In the genomic region with DNA sequence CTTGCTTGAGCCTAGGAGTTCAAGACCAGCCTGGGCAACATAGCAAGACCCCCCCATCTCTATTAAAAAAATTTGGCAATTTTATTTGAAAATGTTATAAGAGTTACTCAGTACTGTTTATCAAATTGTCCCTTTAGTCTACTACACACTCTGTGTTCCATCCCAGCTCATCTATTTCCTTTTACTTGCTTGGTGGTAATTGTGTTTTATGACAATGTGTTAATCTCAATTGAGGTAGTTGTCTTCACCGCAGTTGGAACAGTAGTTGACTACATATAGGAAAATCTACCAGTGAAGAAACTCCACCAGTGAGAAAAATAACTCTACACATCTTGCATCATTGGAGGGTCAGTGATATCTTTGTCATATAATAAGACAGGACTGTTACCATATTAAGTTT, we compare ENCODE assay signal across 23 cellular contexts. TPM values are rescaled to one million over a fixed set of nuclear protein-coding genes. Genes with fewer than 3 reads are reported as not detected.
A peak's percentile ranks its signal among the peaks of the same experiment; 100 is the strongest.
DNase-seq lines count a peak whose midpoint lies in the region; ATAC-seq lines count a peak whose summit lies in the region.
"Had no signal": no experiment of that assay in that cellular context is flagged by ENCODE, and none has a peak within 500 bp of the region (broad histone marks: within the 10 kb centered on the region; RNA-seq: fewer than 3 reads in every experiment).

No MANE protein-coding gene starts in this region.

- intact Hi-C loops in activated CD4-positive, alpha-beta memory T cell treated with anti-CD3 and anti-CD28 coated beads for 36 hours (cut with micrococcal nuclease), result loop anchor here (10.0 kb wide), 1 partner anchor 1255 kb away; no protein-coding TSS in a partner anchor
- intact Hi-C loops in activated T-helper 1 cell treated with anti-CD3 and anti-CD28 coated beads, Interleukin-12 subunit alpha, Interleukin-12 subunit beta, Interleukin-2, Interleukin-4 antibody, amounts not matched to agents 30 ng/mL and 10 ng/mL and 1 ng/mL, durations not matched to agents 14 hours and 24 hours and 36 hours (cut with micrococcal nuclease), result loop anchor here (5.0 kb wide), 1 partner anchor 33 kb away; no protein-coding TSS in a partner anchor
- intact Hi-C loops in naive thymus-derived CD4-positive, alpha-beta T cell (cut with micrococcal nuclease), result loop anchor here in 1 of 2 donors (5.0 to 10.0 kb wide), 2 partner anchors 95 to 822 kb away; partner anchors contain the start of gene TP53RK

- no peaks in the 10 kb centered on the region for H3K27me3 Mint-ChIP-seq in activated CD4-positive, alpha-beta memory T cell treated with anti-CD3 and anti-CD28 coated beads for 36 hours
- no peaks in the 10 kb centered on the region for H3K27me3 Mint-ChIP-seq in activated CD4-positive, alpha-beta memory T cell treated with anti-CD3 and anti-CD28 coated beads, Interleukin-2, amount 10 ng/mL, durations not matched to agents 7 days and 5 days
- no peaks in the 10 kb centered on the region for H3K27me3 Mint-ChIP-seq in CD8-positive, alpha-beta memory T cell
- H3K27me3 Mint-ChIP-seq in activated T-helper 1 cell treated with anti-CD3 and anti-CD28 coated beads, Interleukin-12 subunit alpha, Interleukin-12 subunit beta, Interleukin-2, Interleukin-4 antibody, amounts not matched to agents 30 ng/mL and 10 ng/mL and 1 ng/mL, durations not matched to agents 14 hours and 24 hours and 36 hours (ENCODE audit: insufficient read depth), result no peaks in the 10 kb centered on the region
- H3K27me3 Mint-ChIP-seq in naive thymus-derived CD4-positive, alpha-beta T cell, result no peaks in the 10 kb centered on the region

- no peak overlapping the region for H3K4me3 ChIP-seq in CD8-positive, alpha-beta memory T cell (ENCODE audit: low read length)
- H3K4me3 ChIP-seq in naive thymus-derived CD4-positive, alpha-beta T cell (ENCODE audit: low read length), result no peak overlapping the region
- H3K4me3 ChIP-seq: A549, BLaER1, body of pancreas, MG63, sigmoid colon, suprapubic skin had no signal

- H3K27ac ChIP-seq in CD8-positive, alpha-beta memory T cell (ENCODE audit: low read depth, low read length), result no peak overlapping the region
- H3K27ac ChIP-seq in naive thymus-derived CD4-positive, alpha-beta T cell (ENCODE audit: low read depth, low read length), result no peak overlapping the region
- H3K27ac ChIP-seq: BLaER1, body of pancreas, foreskin keratinocyte, sigmoid colon, suprapubic skin had no signal

- no peaks in the 10 kb centered on the region for H3K9me3 Mint-ChIP-seq in activated CD4-positive, alpha-beta memory T cell treated with anti-CD3 and anti-CD28 coated beads for 36 hours
- H3K9me3 Mint-ChIP-seq in activated CD4-positive, alpha-beta memory T cell treated with anti-CD3 and anti-CD28 coated beads, Interleukin-2, amount 10 ng/mL, durations not matched to agents 7 days and 5 days, result no peaks in the 10 kb centered on the region
- H3K9me3 Mint-ChIP-seq in CD8-positive, alpha-beta memory T cell, result no peaks in the 10 kb centered on the region
- no peaks in the 10 kb centered on the region for H3K9me3 Mint-ChIP-seq in activated T-helper 1 cell treated with anti-CD3 and anti-CD28 coated beads, Interleukin-12 subunit alpha, Interleukin-12 subunit beta, Interleukin-2, Interleukin-4 antibody, amounts not matched to agents 30 ng/mL and 10 ng/mL and 1 ng/mL, durations not matched to agents 14 hours and 24 hours and 36 hours
- no peaks in the 10 kb centered on the region for H3K9me3 Mint-ChIP-seq in naive thymus-derived CD4-positive, alpha-beta T cell

- no peak overlapping the region for H3K4me3 Mint-ChIP-seq in activated CD4-positive, alpha-beta memory T cell treated with anti-CD3 and anti-CD28 coated beads for 36 hours
- no peak overlapping the region for H3K4me3 Mint-ChIP-seq in activated CD4-positive, alpha-beta memory T cell treated with anti-CD3 and anti-CD28 coated beads, Interleukin-2, amount 10 ng/mL, durations not matched to agents 7 days and 5 days
- H3K4me3 Mint-ChIP-seq in CD8-positive, alpha-beta memory T cell, result peak overlapping the region in 5 of 7 donors; percentile 50 to 69 (median 62)
- H3K4me3 Mint-ChIP-seq in activated T-helper 1 cell treated with anti-CD3 and anti-CD28 coated beads, Interleukin-12 subunit alpha, Interleukin-12 subunit beta, Interleukin-2, Interleukin-4 antibody, amounts not matched to agents 30 ng/mL and 10 ng/mL and 1 ng/mL, durations not matched to agents 14 hours and 24 hours and 36 hours, result peak overlapping the region; percentile 70
- peak overlapping the region; percentile 1 to 67 (median 47) for H3K4me3 Mint-ChIP-seq in naive thymus-derived CD4-positive, alpha-beta T cell

- H3K4me1 ChIP-seq in CD8-positive, alpha-beta memory T cell (ENCODE audit: insufficient read depth, low read length), result peaks cover 59% of the 10 kb centered on the region
- H3K4me1 ChIP-seq in naive thymus-derived CD4-positive, alpha-beta T cell (ENCODE audit: control insufficient read depth in 2 of 2, insufficient read depth in 2 of 2, low read length in 2 of 2), result peaks cover 23 to 28% of the 10 kb centered on the region in 2 donors
- H3K4me1 ChIP-seq: foreskin keratinocyte had no signal

- H3K27me3 ChIP-seq in CD8-positive, alpha-beta memory T cell (ENCODE audit: insufficient read depth, low read length, poor library complexity, severe bottlenecking), result no peaks in the 10 kb centered on the region
- no peaks in the 10 kb centered on the region for H3K27me3 ChIP-seq in naive thymus-derived CD4-positive, alpha-beta T cell (ENCODE audit: control insufficient read depth in 2 of 2, insufficient read depth in 2 of 2, low read length in 2 of 2)
- H3K27me3 ChIP-seq: BLaER1, body of pancreas, foreskin keratinocyte, MG63, sigmoid colon, suprapubic skin had no signal

- POLR2A ChIA-PET in activated CD4-positive, alpha-beta memory T cell treated with anti-CD3 and anti-CD28 coated beads for 36 hours (lab: Charles Lee), result interaction anchor here (0.7 to 1.2 kb wide), 2 partner anchors 10 to 22 kb away, joined by 3 to 4 read pairs; no protein-coding TSS in a partner anchor
- POLR2A ChIA-PET in activated CD4-positive, alpha-beta memory T cell treated with anti-CD3 and anti-CD28 coated beads, Interleukin-2, amount 10 ng/mL, durations not matched to agents 7 days and 5 days (lab: Charles Lee), result interaction anchor here (0.9 to 14.4 kb wide), 3 partner anchors 11 to 30 kb away, joined by 3 to 351 read pairs (median 4); no protein-coding TSS in a partner anchor
- POLR2A ChIA-PET in CD8-positive, alpha-beta memory T cell (lab: Charles Lee), result no interaction called here
- POLR2A ChIA-PET in naive thymus-derived CD4-positive, alpha-beta T cell (lab: Charles Lee), result no interaction called here

- H3K36me3 Mint-ChIP-seq in activated CD4-positive, alpha-beta memory T cell treated with anti-CD3 and anti-CD28 coated beads for 36 hours, result peaks cover 15% of the 10 kb centered on the region
- H3K36me3 Mint-ChIP-seq in activated CD4-positive, alpha-beta memory T cell treated with anti-CD3 and anti-CD28 coated beads, Interleukin-2, amount 10 ng/mL, durations not matched to agents 7 days and 5 days (ENCODE audit: low read depth), result peaks cover 36% of the 10 kb centered on the region
- H3K36me3 Mint-ChIP-seq in CD8-positive, alpha-beta memory T cell, result peaks cover 0 to 15% (median 2%) of the 10 kb centered on the region in 3 donors
- peaks cover 39% of the 10 kb centered on the region for H3K36me3 Mint-ChIP-seq in activated T-helper 1 cell treated with anti-CD3 and anti-CD28 coated beads, Interleukin-12 subunit alpha, Interleukin-12 subunit beta, Interleukin-2, Interleukin-4 antibody, amounts not matched to agents 30 ng/mL and 10 ng/mL and 1 ng/mL, durations not matched to agents 14 hours and 24 hours and 36 hours (ENCODE audit: low read depth)
- H3K36me3 Mint-ChIP-seq in naive thymus-derived CD4-positive, alpha-beta T cell, result peaks cover 0 to 25% (median 0%) of the 10 kb centered on the region in 5 donors

- H3K27ac Mint-ChIP-seq in activated CD4-positive, alpha-beta memory T cell treated with anti-CD3 and anti-CD28 coated beads for 36 hours, result peak overlapping the region; percentile 69
- H3K27ac Mint-ChIP-seq in activated CD4-positive, alpha-beta memory T cell treated with anti-CD3 and anti-CD28 coated beads, Interleukin-2, amount 10 ng/mL, durations not matched to agents 7 days and 5 days, result no peak overlapping the region
- peak overlapping the region in 3 of 8 donors; percentile 59 to 87 (median 65) for H3K27ac Mint-ChIP-seq in CD8-positive, alpha-beta memory T cell
- H3K27ac Mint-ChIP-seq in activated T-helper 1 cell treated with anti-CD3 and anti-CD28 coated beads, Interleukin-12 subunit alpha, Interleukin-12 subunit beta, Interleukin-2, Interleukin-4 antibody, amounts not matched to agents 30 ng/mL and 10 ng/mL and 1 ng/mL, durations not matched to agents 14 hours and 24 hours and 36 hours, result peak overlapping the region; percentile 85
- H3K27ac Mint-ChIP-seq in naive thymus-derived CD4-positive, alpha-beta T cell, result peak overlapping the region; percentile 29 to 84 (median 71)

- no peaks in the 10 kb centered on the region for H3K9me3 ChIP-seq in CD8-positive, alpha-beta memory T cell (ENCODE audit: low read length)
- no peaks in the 10 kb centered on the region for H3K9me3 ChIP-seq in naive thymus-derived CD4-positive, alpha-beta T cell (ENCODE audit: control insufficient read depth in 2 of 3, low read length in 3 of 3)
- H3K9me3 ChIP-seq: A549, BLaER1, body of pancreas, MG63, sigmoid colon, SK-N-SH, suprapubic skin had no signal

- DNase-seq in activated CD4-positive, alpha-beta memory T cell treated with anti-CD3 and anti-CD28 coated beads for 36 hours, result no peak
- no peak for DNase-seq in activated CD4-positive, alpha-beta memory T cell treated with anti-CD3 and anti-CD28 coated beads, Interleukin-2, amount 10 ng/mL, durations not matched to agents 7 days and 5 days
- DNase-seq in CD8-positive, alpha-beta memory T cell, result no peak
- no peak for DNase-seq in activated T-helper 1 cell treated with anti-CD3 and anti-CD28 coated beads, Interleukin-12 subunit alpha, Interleukin-12 subunit beta, Interleukin-2, Interleukin-4 antibody, amounts not matched to agents 30 ng/mL and 10 ng/mL and 1 ng/mL, durations not matched to agents 14 hours and 24 hours and 36 hours (ENCODE audit: low spot score)
- no peak for DNase-seq in naive thymus-derived CD4-positive, alpha-beta T cell
- DNase-seq in NCI-H1417 treated with DMSO at 0.1 percent for 48 hours (lab: John Stamatoyannopoulos, UW) (no peak), NCI-H1417 (lab: John Stamatoyannopoulos, UW) (no peak)
- DNase-seq: body of pancreas; effector CD8-positive, alpha-beta T cell; foreskin keratinocyte; MG63; NCI-H146; NCI-H2171 treated with DMSO at 0.1 percent for 48 hours; NCI-H524 treated with DMSO at 0.1 percent for 48 hours; posterior cingulate gyrus; sigmoid colon; SK-N-SH; stimulated activated CD4-positive, alpha-beta T cell treated with anti-CD3 and anti-CD28 coated beads, Interleukin-15, amount 100 ng/mL, for 24 hours; T-helper 9 cell had no signal

- CTCF ChIA-PET in activated CD4-positive, alpha-beta memory T cell treated with anti-CD3 and anti-CD28 coated beads for 36 hours (lab: Charles Lee), result interaction anchor here (2.1 to 2.8 kb wide), 2 partner anchors 111 to 236 kb away, joined by 11 to 12 read pairs; no protein-coding TSS in a partner anchor
- CTCF ChIA-PET in activated CD4-positive, alpha-beta memory T cell treated with anti-CD3 and anti-CD28 coated beads, Interleukin-2, amount 10 ng/mL, durations not matched to agents 7 days and 5 days (lab: Charles Lee), result interaction anchor here (1.5 kb wide), 1 partner anchor 126 kb away, joined by 4 read pairs; no protein-coding TSS in a partner anchor
- CTCF ChIA-PET in CD8-positive, alpha-beta memory T cell (lab: Charles Lee), result interaction anchor here (1.1 kb wide), 1 partner anchor 126 kb away, joined by 3 read pairs; no protein-coding TSS in a partner anchor
- CTCF ChIA-PET in naive thymus-derived CD4-positive, alpha-beta T cell (lab: Charles Lee), result interaction anchor here (0.7 kb wide), 1 partner anchor 19 kb away, joined by 3 read pairs; no protein-coding TSS in a partner anchor

- no peaks in the 10 kb centered on the region for H3K36me3 ChIP-seq in CD8-positive, alpha-beta memory T cell (ENCODE audit: insufficient read depth, low read length)
- H3K36me3 ChIP-seq in naive thymus-derived CD4-positive, alpha-beta T cell (ENCODE audit: control insufficient read depth in 2 of 3, insufficient read depth in 3 of 3, low read length in 3 of 3), result no peaks in the 10 kb centered on the region
- H3K36me3 ChIP-seq: MG63, sigmoid colon, suprapubic skin had no signal

- no peak for ATAC-seq in naive thymus-derived CD4-positive, alpha-beta T cell
- ATAC-seq in HG03280 (IDR thresholded peaks at IDR 0.05; ENCODE audit: unreplicated experiment), result no peak
- ATAC-seq: A549, body of pancreas, foreskin keratinocyte had no signal

- H3K4me1 Mint-ChIP-seq in activated CD4-positive, alpha-beta memory T cell treated with anti-CD3 and anti-CD28 coated beads for 36 hours (ENCODE audit: low read depth), result peaks cover 76% of the 10 kb centered on the region
- peaks cover 66% of the 10 kb centered on the region for H3K4me1 Mint-ChIP-seq in activated CD4-positive, alpha-beta memory T cell treated with anti-CD3 and anti-CD28 coated beads, Interleukin-2, amount 10 ng/mL, durations not matched to agents 7 days and 5 days
- H3K4me1 Mint-ChIP-seq in CD8-positive, alpha-beta memory T cell, result peaks cover 65 to 82% (median 74%) of the 10 kb centered on the region in 3 donors
- peaks cover 63% of the 10 kb centered on the region for H3K4me1 Mint-ChIP-seq in activated T-helper 1 cell treated with anti-CD3 and anti-CD28 coated beads, Interleukin-12 subunit alpha, Interleukin-12 subunit beta, Interleukin-2, Interleukin-4 antibody, amounts not matched to agents 30 ng/mL and 10 ng/mL and 1 ng/mL, durations not matched to agents 14 hours and 24 hours and 36 hours (ENCODE audit: low read depth)
- H3K4me1 Mint-ChIP-seq in naive thymus-derived CD4-positive, alpha-beta T cell, result peaks cover 54 to 85% (median 75%) of the 10 kb centered on the region in 7 donors

RNA-seq across cellular contexts. Expression of gene NCOA3, which starts 8.0 kb away (rescaled TPM):
- 10 to 100 TPM; 72.0 to 81.8 TPM for total RNA-seq in activated CD4-positive, alpha-beta memory T cell treated with anti-CD3 and anti-CD28 coated beads for 36 hours
- total RNA-seq in activated CD4-positive, alpha-beta memory T cell treated with anti-CD3 and anti-CD28 coated beads, Interleukin-2, amount 10 ng/mL, durations not matched to agents 7 days and 5 days, result 10 to 100 TPM; 81.0 to 83.1 TPM
- total RNA-seq in CD8-positive, alpha-beta memory T cell, result 10 to 100 TPM; 92.4 to 93.8 TPM
- polyA plus RNA-seq in CD8-positive, alpha-beta memory T cell, result 23.8 TPM
- 132 and 133 TPM in 2 replicates for total RNA-seq in activated T-helper 1 cell treated with anti-CD3 and anti-CD28 coated beads, Interleukin-12 subunit alpha, Interleukin-12 subunit beta, Interleukin-2, Interleukin-4 antibody, amounts not matched to agents 30 ng/mL and 10 ng/mL and 1 ng/mL, durations not matched to agents 14 hours and 24 hours and 36 hours
- 100 to 1,000 TPM in 1 of 5 experiments, 10 to 100 TPM in 4; 75.0 to 115 (median 89.2) TPM for total RNA-seq in naive thymus-derived CD4-positive, alpha-beta T cell
- polyA plus RNA-seq in naive thymus-derived CD4-positive, alpha-beta T cell, result 10 to 100 TPM; 20.3 to 28.4 TPM

Comparison
In these comparisons a context has a peak if more than half of its experiments do, and no peak if none do; other contexts are left out.
1. H3K4me3 Mint-ChIP-seq: peak in CD8-positive, alpha-beta memory T cell (5 of 7), activated T-helper 1 cell treated with anti-CD3 and anti-CD28 coated beads, Interleukin-12 subunit alpha, Interleukin-12 subunit beta, Interleukin-2, Interleukin-4 antibody, amounts not matched to agents 30 ng/mL and 10 ng/mL and 1 ng/mL, durations not matched to agents 14 hours and 24 hours and 36 hours (single experiment) and naive thymus-derived CD4-positive, alpha-beta T cell (10 of 10); none in activated CD4-positive, alpha-beta memory T cell treated with anti-CD3 and anti-CD28 coated beads for 36 hours (single experiment) and activated CD4-positive, alpha-beta memory T cell treated with anti-CD3 and anti-CD28 coated beads, Interleukin-2, amount 10 ng/mL, durations not matched to agents 7 days and 5 days (single experiment).
2. POLR2A ChIA-PET loops: an anchor here in activated CD4-positive, alpha-beta memory T cell treated with anti-CD3 and anti-CD28 coated beads for 36 hours (0.7 to 1.2 kb wide) and activated CD4-positive, alpha-beta memory T cell treated with anti-CD3 and anti-CD28 coated beads, Interleukin-2, amount 10 ng/mL, durations not matched to agents 7 days and 5 days (0.9 to 14.4 kb wide); none called in CD8-positive, alpha-beta memory T cell and naive thymus-derived CD4-positive, alpha-beta T cell.